ENCODE assay signal across 9 cellular contexts in genomic region chr1:27863552-27863943, GRCh38. TPM values are rescaled to one million over a fixed set of nuclear protein-coding genes. Genes with fewer than 3 reads are reported as not detected.
A peak's percentile ranks its signal among the peaks of the same experiment; 100 is the strongest.
DNase-seq lines count a peak whose midpoint lies in the region; ATAC-seq and TF ChIP-seq lines count a peak whose summit lies in the region.
"Had no signal": no experiment of that assay in that cellular context is flagged by ENCODE, and none has a peak within 500 bp of the region (broad histone marks: within the 10 kb centered on the region; RNA-seq: fewer than 3 reads in every experiment).

No MANE protein-coding gene starts in this region.

- H2BK120ac ChIP-seq in mesendoderm (ENCODE audit: low read depth, low read length): no peak overlapping the region

- H3K56ac ChIP-seq in mesendoderm (ENCODE audit: low read length): no peak overlapping the region

- H4K8ac ChIP-seq in mesendoderm (ENCODE audit: low read depth, low read length): no peak overlapping the region

- H2AK5ac ChIP-seq in mesendoderm (ENCODE audit: low read length): no peak overlapping the region

- H3K4me1 ChIP-seq in adrenal gland (replicated peaks in 1 of 2) (peaks cover 5 to 17% of the 10 kb centered on the region in 2 donors), tibial nerve (peaks cover 0 to 12% (median 3%) of the 10 kb centered on the region in 4 donors), mesendoderm (ENCODE audit: control insufficient read depth, low read depth, low read length) (peaks cover 2% of the 10 kb centered on the region)

- peak overlapping the region; percentile 17 to 70 for H3K27ac Mint-ChIP-seq in activated naive CD4-positive, alpha-beta T cell treated with anti-CD3 and anti-CD28 coated beads, Interleukin-2, amount 50 U/mL, for 72 hours
- H3K27ac Mint-ChIP-seq in memory B cell: peak overlapping the region; percentile 80

- no peak overlapping the region for H3K4me3 ChIP-seq in adrenal gland
- H3K4me3 ChIP-seq in tibial nerve: no peak overlapping the region
- no peak overlapping the region for H3K4me3 ChIP-seq in mesendoderm (ENCODE audit: low read length)

- no peaks in the 10 kb centered on the region for H3K36me3 Mint-ChIP-seq in activated naive CD4-positive, alpha-beta T cell treated with anti-CD3 and anti-CD28 coated beads, Interleukin-2, amount 50 U/mL, for 72 hours
- H3K36me3 Mint-ChIP-seq in memory B cell: no peaks in the 10 kb centered on the region

- no peak for TF ChIP-seq EP300 in tibial nerve (IDR thresholded peaks at IDR 0.05)

- no peak for TF ChIP-seq POLR2A in adrenal gland (IDR thresholded peaks at IDR 0.05)
- TF ChIP-seq POLR2A in tibial nerve (IDR thresholded peaks at IDR 0.05): no peak

- 40 to 85% (median 77%) methylated on average over 1 of the region's 1 CpG for WGBS in adrenal gland, 4 donors
- WGBS in tibial nerve, 2 donors: 69 to 79% methylated on average over 1 of the region's 1 CpG
- no CpG with 5 or more reads among the region's 1 CpG for WGBS in mesendoderm (ENCODE audit: extremely low coverage, insufficient coverage, low lambda C conversion rate)

- DNase-seq in activated naive CD4-positive, alpha-beta T cell treated with anti-CD3 and anti-CD28 coated beads, Interleukin-2, amount 50 U/mL, for 72 hours (ENCODE audit: low spot score in 2 of 2): no peak
- no peak for DNase-seq in activated naive CD4-positive, alpha-beta T cell treated with Interleukin-2 at 50 U/mL for 16 hours
- DNase-seq in adrenal gland (peak in 2 of 7 donors; percentile 36 to 41), memory B cell (ENCODE audit: low spot score in 2 of 2) (no peak), tibial nerve (ENCODE audit: low spot score in 2 of 2) (no peak), AG08395 (ENCODE audit: low spot score) (no peak), HCEC 1CT (no peak), mesendoderm (no peak)
- DNase-seq: NCI-H1694 had no signal

- H3K4ac ChIP-seq in mesendoderm (ENCODE audit: low read depth, low read length): no peak overlapping the region

- ATAC-seq in activated naive CD4-positive, alpha-beta T cell treated with anti-CD3 and anti-CD28 coated beads, Interleukin-2, amount 50 U/mL, for 72 hours: no peak
- ATAC-seq in memory B cell (ENCODE audit: low read depth): peak; percentile 45

- H3K79me2 ChIP-seq in mesendoderm (ENCODE audit: control insufficient read depth, insufficient read depth, low read length): no peaks in the 10 kb centered on the region

- no peaks in the 10 kb centered on the region for H3K27me3 ChIP-seq in adrenal gland
- H3K27me3 ChIP-seq in tibial nerve: no peaks in the 10 kb centered on the region
- H3K27me3 ChIP-seq in mesendoderm (ENCODE audit: insufficient read depth, low read length, poor library complexity): no peaks in the 10 kb centered on the region

- no peak overlapping the region for H4K5ac ChIP-seq in mesendoderm (ENCODE audit: low read length)

- no peak overlapping the region for H2BK15ac ChIP-seq in mesendoderm (replicated peaks; ENCODE audit: low read depth)

- no peak overlapping the region for H3K9ac ChIP-seq in mesendoderm (ENCODE audit: low read length)

- H3K23ac ChIP-seq in mesendoderm (ENCODE audit: low read length): no peak overlapping the region

- peak overlapping the region; percentile 11 for H3K4me3 Mint-ChIP-seq in memory B cell

- H3K9me3 Mint-ChIP-seq in activated naive CD4-positive, alpha-beta T cell treated with anti-CD3 and anti-CD28 coated beads, Interleukin-2, amount 50 U/mL, for 72 hours: no peaks in the 10 kb centered on the region
- no peaks in the 10 kb centered on the region for H3K9me3 Mint-ChIP-seq in memory B cell

- H3K79me1 ChIP-seq in mesendoderm (ENCODE audit: low read length): no peaks in the 10 kb centered on the region

- H3K9me3 ChIP-seq in adrenal gland (replicated peaks in 1 of 3) (no peaks in the 10 kb centered on the region), tibial nerve (no peaks in the 10 kb centered on the region)

- no peaks in the 10 kb centered on the region for H3K36me3 ChIP-seq in adrenal gland (replicated peaks in 1 of 2)
- H3K36me3 ChIP-seq in tibial nerve: no peaks in the 10 kb centered on the region
- H3K36me3 ChIP-seq in mesendoderm (ENCODE audit: control insufficient read depth, insufficient read depth, low read length): no peaks in the 10 kb centered on the region

- no peak overlapping the region for H3K18ac ChIP-seq in mesendoderm (ENCODE audit: low read length)

- peaks cover 37% of the 10 kb centered on the region for H3K4me1 Mint-ChIP-seq in memory B cell

- H2BK5ac ChIP-seq in mesendoderm (ENCODE audit: low read length): no peak overlapping the region

- no peaks in the 10 kb centered on the region for H3K27me3 Mint-ChIP-seq in memory B cell

- intact Hi-C loops in adrenal gland (cut with DNase I): no loop called here

- TF ChIP-seq CTCF in adrenal gland (IDR thresholded peaks at IDR 0.05) (no peak), tibial nerve (IDR thresholded peaks at IDR 0.05) (no peak)

- no peak overlapping the region for H3K4me2 ChIP-seq in mesendoderm (ENCODE audit: low read length)

- peak overlapping the region in 4 of 5 donors; percentile 22 to 86 (median 66) for H3K27ac ChIP-seq in adrenal gland
- peak overlapping the region in 3 of 4 donors; percentile 55 to 78 (median 57) for H3K27ac ChIP-seq in tibial nerve
- H3K27ac ChIP-seq in mesendoderm (ENCODE audit: low read depth, low read length): no peak overlapping the region

RNA-seq across cellular contexts. Expression of gene THEMIS2, which starts 8.8 kb away (rescaled TPM):
- 10 to 100 TPM; 27.3 to 34.6 TPM for total RNA-seq in activated naive CD4-positive, alpha-beta T cell treated with anti-CD3 and anti-CD28 coated beads, Interleukin-2, amount 50 U/mL, for 72 hours
- 10 to 100 TPM in 7 of 8 donors, 1 to 10 TPM in 1; 8.5 to 58.0 (median 31.9) TPM for total RNA-seq in adrenal gland
- 10 to 100 TPM in 2 of 3 donors, 1 to 10 TPM in 1; 8.6 to 27.1 (median 13.9) TPM for polyA plus RNA-seq in adrenal gland
- total RNA-seq in tibial nerve: 10 to 100 TPM; 13.2 to 50.7 (median 23.7) TPM
- polyA plus RNA-seq in mesendoderm (2013, experiment 1 of 2): 3.9 TPM
- polyA plus RNA-seq in mesendoderm (2013, experiment 2 of 2): 4.1 TPM

RNA-seq across cellular contexts. Expression of gene PPP1R8, which starts 33.0 kb away (rescaled TPM):
- 10 to 100 TPM; 28.3 to 52.0 TPM for total RNA-seq in activated naive CD4-positive, alpha-beta T cell treated with anti-CD3 and anti-CD28 coated beads, Interleukin-2, amount 50 U/mL, for 72 hours
- 10 to 100 TPM; 20.7 to 63.5 (median 30.4) TPM for total RNA-seq in adrenal gland
- polyA plus RNA-seq in adrenal gland: 10 to 100 TPM; 16.9 to 45.0 (median 19.6) TPM
- 10 to 100 TPM; 32.0 to 58.2 (median 37.2) TPM for total RNA-seq in tibial nerve
- 50.8 TPM for polyA plus RNA-seq in mesendoderm (2013, experiment 1 of 2)
- polyA plus RNA-seq in mesendoderm (2013, experiment 2 of 2): 49.6 TPM

RNA-seq across cellular contexts. Expression of gene RPA2, which starts 50.8 kb away (rescaled TPM):
- 10 to 100 TPM; 69.4 to 88.2 TPM for total RNA-seq in activated naive CD4-positive, alpha-beta T cell treated with anti-CD3 and anti-CD28 coated beads, Interleukin-2, amount 50 U/mL, for 72 hours
- 10 to 100 TPM; 16.8 to 43.9 (median 32.1) TPM for total RNA-seq in adrenal gland
- 10 to 100 TPM; 15.6 to 36.4 (median 20.2) TPM for polyA plus RNA-seq in adrenal gland
- 10 to 100 TPM; 16.7 to 37.4 (median 26.1) TPM for total RNA-seq in tibial nerve
- polyA plus RNA-seq in mesendoderm (2013, experiment 1 of 2): 42.2 TPM
- 43.2 TPM for polyA plus RNA-seq in mesendoderm (2013, experiment 2 of 2)
